Comparison of ENCODE assay signal across 15 cellular contexts in the genomic region with DNA sequence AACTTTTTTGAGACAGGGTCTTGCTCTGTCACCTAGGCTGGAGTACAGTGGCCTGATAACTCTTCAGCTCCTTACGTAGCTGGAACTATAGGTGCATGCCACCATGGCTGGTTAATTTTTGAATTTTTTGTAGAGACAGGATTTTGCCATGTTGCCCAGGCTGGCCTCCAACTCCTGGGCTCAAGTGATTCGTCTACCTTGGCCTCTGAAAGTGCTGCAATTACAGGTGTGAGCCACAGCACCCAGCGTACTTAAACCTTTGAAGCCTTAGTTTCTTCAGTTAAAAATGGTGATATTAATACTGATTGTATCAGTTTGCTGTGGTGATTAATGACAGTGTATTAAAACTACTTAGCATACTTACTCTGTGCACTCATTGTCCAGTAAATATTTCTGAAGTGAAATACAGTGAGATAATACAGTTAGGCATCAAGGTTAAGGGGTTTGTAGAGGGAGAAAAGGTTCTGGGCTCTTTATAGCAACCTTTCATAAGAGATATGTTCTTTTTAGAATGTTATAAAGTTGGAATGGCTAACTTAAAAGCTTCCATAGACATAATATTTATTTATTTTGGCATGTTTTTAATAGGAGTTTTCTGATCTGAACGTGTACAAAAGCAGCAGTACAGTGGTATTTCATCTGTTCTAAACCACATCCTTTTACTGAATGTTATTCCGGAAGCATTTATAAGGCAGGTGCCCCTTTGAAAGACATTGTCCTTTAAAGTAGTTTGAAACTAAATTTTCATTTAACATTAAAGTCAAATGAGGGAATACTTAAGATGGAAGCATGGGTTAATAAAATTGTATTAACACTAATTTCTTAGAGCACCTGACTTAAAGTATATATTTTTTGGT. TPM values are rescaled to one million over a fixed set of nuclear protein-coding genes. Genes with fewer than 3 reads are reported as not detected.
DNase-seq lines count a peak whose midpoint lies in the region; ATAC-seq and TF ChIP-seq lines count a peak whose summit lies in the region.
"Had no signal": no experiment of that assay in that cellular context is flagged by ENCODE, and none has a peak within 500 bp of the region (broad histone marks: within the 10 kb centered on the region; RNA-seq: fewer than 3 reads in every experiment).

No MANE protein-coding gene starts in this region.

- peak in 4 of 5 donors; percentile 35 to 52 (median 42) for DNase-seq in CD4-positive, alpha-beta memory T cell
- DNase-seq in central memory CD8-positive, alpha-beta T cell (ENCODE audit: low spot score in 2 of 2): no peak
- no peak for DNase-seq in ecto neural progenitor cell (ENCODE audit: low spot score)
- DNase-seq in NK-92 (lab: John Stamatoyannopoulos, UW; ENCODE audit: unreplicated experiment): no peak
- DNase-seq in KBM-7: no peak
- DNase-seq: activated CD4-positive, CD25-positive, alpha-beta regulatory T cell treated with anti-CD3 and anti-CD28 coated beads, Interleukin-2, amount 50 U/mL, for 72 hours; NCI-H187 treated with DMSO at 0.1 percent for 48 hours; NK-92 treated with Interleukin-12 subunit alpha and Interleukin-12 subunit beta, amount 100 ng/mL, for 24 hours; stimulated activated CD4-positive, alpha-beta T cell treated with anti-CD3 and anti-CD28 coated beads, Interleukin-4, amount 100 ng/mL, for 1 hour had no signal

- H3K9ac ChIP-seq in Loucy (ENCODE audit: low read depth, low read length, poor library complexity, severe bottlenecking): peak overlapping the region; percentile 72

- peaks cover 13 to 16% of the 10 kb centered on the region in 2 donors for H3K36me3 Mint-ChIP-seq in CD4-positive, alpha-beta memory T cell
- no peaks in the 10 kb centered on the region for H3K36me3 Mint-ChIP-seq in central memory CD8-positive, alpha-beta T cell (ENCODE audit: insufficient read depth)

- in situ Hi-C loops in KBM-7 (cut with MboI; ENCODE audit: low pct_unique_long_range_greater_than_20kb, low sequenced_read_pairs): no loop called here

- H3K9me2 ChIP-seq in Loucy (replicated peaks; ENCODE audit: low read depth, low read length): no peaks in the 10 kb centered on the region

- peaks cover 0 to 2% (median under 1%) of the 10 kb centered on the region in 8 donors for H3K9me3 Mint-ChIP-seq in CD4-positive, alpha-beta memory T cell
- peaks cover under 1% of the 10 kb centered on the region for H3K9me3 Mint-ChIP-seq in central memory CD8-positive, alpha-beta T cell

- peak overlapping the region; percentile 72 to 92 (median 88) for H3K27ac Mint-ChIP-seq in CD4-positive, alpha-beta memory T cell
- H3K27ac Mint-ChIP-seq in central memory CD8-positive, alpha-beta T cell (ENCODE audit: low read depth): peak overlapping the region; percentile 27

- peaks cover 56 to 88% (median 73%) of the 10 kb centered on the region in 4 donors for H3K4me1 Mint-ChIP-seq in CD4-positive, alpha-beta memory T cell
- H3K4me1 Mint-ChIP-seq in central memory CD8-positive, alpha-beta T cell: peaks cover 78% of the 10 kb centered on the region

- peak overlapping the region; percentile 50 for H3K27ac ChIP-seq in CD4-positive, alpha-beta memory T cell (ENCODE audit: low read depth, low read length)
- H3K27ac ChIP-seq: C4-2B, coronary artery had no signal

- no peaks in the 10 kb centered on the region for H3K9me3 ChIP-seq in CD4-positive, alpha-beta memory T cell (ENCODE audit: control insufficient read depth in 1 of 2, low read length in 2 of 2)
- 0 out of 2 replicates have a peak, but pooled peaks cover 2% of the 10 kb centered on the region for H3K9me3 ChIP-seq in Loucy (ENCODE audit: insufficient read depth, low read depth, low read length)
- H3K9me3 ChIP-seq: HAP-1 had no signal

- peak overlapping the region in 1 of 2 donors; percentile 37 for H3K4me3 ChIP-seq in CD4-positive, alpha-beta memory T cell (ENCODE audit: low read length in 2 of 2)
- H3K4me3 ChIP-seq in Loucy (ENCODE audit: low read length, poor library complexity, severe bottlenecking): peak overlapping the region; percentile 70
- H3K4me3 ChIP-seq: coronary artery, HAP-1 had no signal

- POLR2A ChIA-PET in CD4-positive, alpha-beta memory T cell (lab: Charles Lee; ENCODE audit: partially characterized antibody): interaction anchor here (0.9 to 3.1 kb wide), 4 partner anchors 13 to 133 kb away, joined by 3 to 35 read pairs (median 4); a partner anchor contains a TSS

- peak overlapping the region; percentile 86 for H3K4me2 ChIP-seq in Loucy (ENCODE audit: low read depth, low read length, poor library complexity, severe bottlenecking)

- no peak overlapping the region for H2AFZ ChIP-seq in Loucy (ENCODE audit: low read length)

- ATAC-seq in GM19395 (IDR thresholded peaks at IDR 0.05; ENCODE audit: unreplicated experiment) (peak; percentile 72), GM18519 (IDR thresholded peaks at IDR 0.05; ENCODE audit: low FRiP score, unreplicated experiment) (no peak)
- peak; percentile 82 for ATAC-seq in central memory CD8-positive, alpha-beta T cell (replicated peaks; ENCODE audit: extremely low read depth, poor library complexity, severe bottlenecking)

- TF ChIP-seq CTCF in Loucy (conservative IDR thresholded peaks at IDR 0.05; ENCODE audit: low read length): no peak

- peaks cover 23% of the 10 kb centered on the region for H3F3A ChIP-seq in Loucy (ENCODE audit: low read depth)

- H3K4me1 ChIP-seq in CD4-positive, alpha-beta memory T cell (ENCODE audit: insufficient read depth, low read length): peaks cover 83% of the 10 kb centered on the region
- peaks cover 68% of the 10 kb centered on the region for H3K4me1 ChIP-seq in Loucy (ENCODE audit: insufficient read depth, low read length, poor library complexity, severe bottlenecking)
- H3K4me1 ChIP-seq: HAP-1 had no signal

- peak overlapping the region; percentile 66 to 88 (median 73) for H3K4me3 Mint-ChIP-seq in CD4-positive, alpha-beta memory T cell
- peak overlapping the region; percentile 45 for H3K4me3 Mint-ChIP-seq in central memory CD8-positive, alpha-beta T cell

- H3K36me3 ChIP-seq in CD4-positive, alpha-beta memory T cell (ENCODE audit: insufficient read depth, low read length): no peaks in the 10 kb centered on the region
- peaks cover 6% of the 10 kb centered on the region; the same call in 1 of the 2 replicates for H3K36me3 ChIP-seq in Loucy (ENCODE audit: insufficient read depth, low read length)
- H3K36me3 ChIP-seq: HAP-1 had no signal

- H3K27me3 Mint-ChIP-seq in CD4-positive, alpha-beta memory T cell: no peaks in the 10 kb centered on the region
- no peaks in the 10 kb centered on the region for H3K27me3 Mint-ChIP-seq in central memory CD8-positive, alpha-beta T cell

- peaks cover 36% of the 10 kb centered on the region for H4K20me1 ChIP-seq in Loucy (ENCODE audit: insufficient read depth, low read length, poor library complexity, severe bottlenecking)

- peaks cover 98% of the 10 kb centered on the region for H3K79me2 ChIP-seq in Loucy (ENCODE audit: insufficient read depth, low read length)

- H3K27me3 ChIP-seq in CD4-positive, alpha-beta memory T cell (ENCODE audit: insufficient read depth, low read length): no peaks in the 10 kb centered on the region
- H3K27me3 ChIP-seq in Loucy (ENCODE audit: insufficient read depth, low read length, poor library complexity, severe bottlenecking): no peaks in the 10 kb centered on the region

- CTCF ChIA-PET in CD4-positive, alpha-beta memory T cell (lab: Charles Lee; ENCODE audit: partially characterized antibody): interaction anchor here (1.6 to 3.4 kb wide), 9 partner anchors 12 to 133 kb away, joined by 3 to 18 read pairs (median 5); a partner anchor contains a TSS

- intact Hi-C loops in CD4-positive, alpha-beta memory T cell (cut with micrococcal nuclease): loop anchor here (5.0 kb wide), 1 partner anchor 37 kb away; no protein-coding TSS in a partner anchor

RNA-seq across cellular contexts. Expression of a gene that starts 23.6 kb away (rescaled TPM):
- 10 to 100 TPM; 61.2 to 68.4 TPM for total RNA-seq in CD4-positive, alpha-beta memory T cell
- 10 to 100 TPM; 40.3 to 62.1 TPM for polyA plus RNA-seq in CD4-positive, alpha-beta memory T cell

Comparison
In these comparisons a context has a peak if more than half of its experiments do, and no peak if none do; other contexts are left out.
1. DNase-seq: peak in CD4-positive, alpha-beta memory T cell (4 of 5); none in central memory CD8-positive, alpha-beta T cell (0 of 2), ecto neural progenitor cell (single experiment), NK-92 (single experiment) and KBM-7 (single experiment).